ENCODE assay signal across 26 cellular contexts in the genomic region with DNA sequence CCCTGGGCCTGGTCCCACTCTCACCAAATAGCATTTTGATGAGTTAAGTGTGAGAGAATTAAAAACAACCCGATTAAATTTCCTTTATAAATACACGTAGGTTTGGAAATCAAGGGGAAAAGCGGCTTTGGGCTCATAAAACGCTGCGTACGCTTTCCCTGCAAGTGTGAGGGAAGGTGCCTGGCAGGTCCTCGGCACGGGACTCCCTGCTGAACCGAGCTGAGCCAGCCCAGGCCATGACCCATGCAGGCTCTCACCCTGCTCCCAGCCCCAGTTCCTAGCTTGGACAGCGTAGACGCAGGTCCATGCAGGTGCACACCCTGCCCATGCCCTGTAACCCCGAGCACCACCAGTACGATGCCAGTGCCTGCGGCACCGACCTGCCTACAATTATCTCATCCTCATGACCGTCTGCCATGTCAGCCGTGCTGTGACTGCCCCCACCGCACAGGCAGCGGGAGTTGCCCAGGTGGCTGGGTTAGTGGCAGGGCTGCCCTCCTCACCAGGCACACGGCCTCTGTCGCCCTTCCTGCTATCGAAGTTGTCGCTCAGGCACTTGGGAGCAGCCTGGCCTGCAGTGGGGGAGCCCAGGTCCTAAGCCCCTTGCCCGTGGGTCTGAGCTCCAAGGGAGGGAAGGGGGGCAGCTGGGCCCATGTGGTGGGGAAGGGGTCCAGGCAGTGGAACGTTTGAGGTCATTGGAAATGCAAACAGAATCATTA. TPM values are rescaled to one million over a fixed set of nuclear protein-coding genes. Genes with fewer than 3 reads are reported as not detected.
A peak's percentile ranks its signal among the peaks of the same experiment; 100 is the strongest.
DNase-seq lines count a peak whose midpoint lies in the region; ATAC-seq and TF ChIP-seq lines count a peak whose summit lies in the region.
"Had no signal": no experiment of that assay in that cellular context is flagged by ENCODE, and none has a peak within 500 bp of the region (broad histone marks: within the 10 kb centered on the region; RNA-seq: fewer than 3 reads in every experiment).

No MANE protein-coding gene starts in this region.

- H3K36me3 ChIP-seq in right atrium auricular region (no peaks in the 10 kb centered on the region), neuronal stem cell (replicated peaks in 1 of 2; ENCODE audit: control insufficient read depth in 2 of 2, insufficient read depth in 2 of 2, low read length in 2 of 2) (no peaks in the 10 kb centered on the region), upper lobe of right lung (no peaks in the 10 kb centered on the region)
- H3K36me3 ChIP-seq: MG63 had no signal

- peak overlapping the region; percentile 97 for H3K14ac ChIP-seq in neuronal stem cell (ENCODE audit: low read length)
- H3K14ac ChIP-seq in H9 (ENCODE audit: insufficient read depth, low read length): no peak overlapping the region

- no peaks in the 10 kb centered on the region for H3K79me2 ChIP-seq in H9 (ENCODE audit: insufficient read depth, low read length)

- H4K91ac ChIP-seq in neuronal stem cell (ENCODE audit: low read depth, low read length, poor library complexity) (peak overlapping the region; percentile 85), H9 (ENCODE audit: insufficient read length, low read depth, low read length) (no peak overlapping the region)

- intact Hi-C loops in Right ventricle myocardium inferior (cut with DNase I) (no loop called here), Right ventricle myocardium superior (cut with DNase I) (no loop called here), upper lobe of right lung (cut with DNase I) (no loop called here)

- H4K5ac ChIP-seq in H9 (ENCODE audit: insufficient read length, low read depth, low read length): no peak overlapping the region

- H2AK5ac ChIP-seq in neuronal stem cell (ENCODE audit: low read depth, low read length) (peak overlapping the region; percentile 88), H9 (ENCODE audit: insufficient read length, low read length) (no peak overlapping the region)

- no CpG with 5 or more reads among the region's 25 CpGs for WGBS in neuronal stem cell (ENCODE audit: extremely low coverage in 2 of 2, insufficient read length in 2 of 2, insufficient replicate concordance in 1 of 2), 2 donors
- WGBS in H9 (ENCODE audit: extremely low coverage, insufficient read length, low lambda C conversion rate): no CpG with 5 or more reads among the region's 25 CpGs

- no peaks in the 10 kb centered on the region for H3K23me2 ChIP-seq in H9 (ENCODE audit: insufficient read length, low read depth, low read length, poor library complexity, severe bottlenecking)

- H3K36me3 Mint-ChIP-seq in H9 (ENCODE audit: insufficient read depth in 1 of 3, low read depth in 3 of 3): peaks cover 0 to 14% (median 0%) of the 10 kb centered on the region in 3 experiments; a peak in 2 of 7 replicates
- H3K36me3 Mint-ChIP-seq: activated CD4-positive, alpha-beta memory T cell treated with anti-CD3 and anti-CD28 coated beads for 36 hours; activated naive CD4-positive, alpha-beta T cell treated with anti-CD3 and anti-CD28 coated beads, Interleukin-2, amount 50 U/mL, for 72 hours; CD4-positive, CD25-positive, alpha-beta regulatory T cell had no signal

- peak overlapping the region; percentile 89 for H3K23ac ChIP-seq in neuronal stem cell (ENCODE audit: low read depth, low read length, poor library complexity)
- no peak overlapping the region for H3K23ac ChIP-seq in H9 (ENCODE audit: insufficient read length, low read depth, low read length)

- ATAC-seq in Right ventricle myocardium inferior (no peak), Right ventricle myocardium superior (ENCODE audit: poor library complexity) (peak; percentile 43), upper lobe of right lung (no peak), GM21381 (IDR thresholded peaks at IDR 0.05; ENCODE audit: unreplicated experiment) (no peak)
- ATAC-seq: activated naive CD4-positive, alpha-beta T cell treated with anti-CD3 and anti-CD28 coated beads, Interleukin-2, amount 50 U/mL, for 72 hours; HCT116 had no signal

- H2AFZ ChIP-seq in neuronal stem cell (ENCODE audit: low read length) (no peak overlapping the region), H9 (ENCODE audit: low read length) (no peak overlapping the region)

- H3K27me3 Mint-ChIP-seq in H9 (ENCODE audit: low read depth): peaks cover 5% of the 10 kb centered on the region
- H3K27me3 Mint-ChIP-seq: activated CD4-positive, alpha-beta memory T cell treated with anti-CD3 and anti-CD28 coated beads for 36 hours; CD4-positive, CD25-positive, alpha-beta regulatory T cell had no signal

- H2BK5ac ChIP-seq in neuronal stem cell (ENCODE audit: low read length) (peak overlapping the region; percentile 82), H9 (ENCODE audit: insufficient read length, low read length) (no peak overlapping the region)

- H2BK120ac ChIP-seq in neuronal stem cell (ENCODE audit: low read depth, low read length): no peak overlapping the region
- H2BK120ac ChIP-seq in H9 (ENCODE audit: low read depth, low read length, poor library complexity, severe bottlenecking): no peak overlapping the region

- H3K4me1 ChIP-seq in right atrium auricular region: peaks cover 0 to 12% of the 10 kb centered on the region in 2 donors
- H3K4me1 ChIP-seq in neuronal stem cell (ENCODE audit: control insufficient read depth in 2 of 2, insufficient read depth in 1 of 2, low read depth in 1 of 2, low read length in 2 of 2): peaks cover 0 to 2% of the 10 kb centered on the region in 2 donors
- no peaks in the 10 kb centered on the region for H3K4me1 ChIP-seq in upper lobe of right lung
- no peaks in the 10 kb centered on the region for H3K4me1 ChIP-seq in H9 (ENCODE audit: insufficient read depth, low read length)

- H3T11ph ChIP-seq in H9 (ENCODE audit: low read length): no peak overlapping the region

- H3K56ac ChIP-seq in H9 (ENCODE audit: insufficient read length, low read depth, low read length): no peak overlapping the region

- DNase-seq in Right ventricle myocardium inferior (ENCODE audit: missing footprints): peak; percentile 42
- no peak for DNase-seq in right atrium auricular region (ENCODE audit: low spot score)
- DNase-seq in Right ventricle myocardium superior: no peak
- no peak for DNase-seq in neuronal stem cell (ENCODE audit: low spot score)
- DNase-seq in upper lobe of right lung: peak; percentile 49
- DNase-seq in NCI-H1930 (lab: John Stamatoyannopoulos, UW): no peak
- DNase-seq in H9: no peak
- DNase-seq: activated CD4-positive, alpha-beta memory T cell treated with anti-CD3 and anti-CD28 coated beads for 36 hours; activated CD4-positive, CD25-positive, alpha-beta regulatory T cell; CD4-positive, CD25-positive, alpha-beta regulatory T cell; cerebellar nuclear complex; GF-D8; MG63; NCI-H1436 treated with DMSO at 0.1 percent for 48 hours; NCI-H69 had no signal

- no peak overlapping the region for H3K27ac Mint-ChIP-seq in H9
- H3K27ac Mint-ChIP-seq: activated CD4-positive, alpha-beta memory T cell treated with anti-CD3 and anti-CD28 coated beads for 36 hours; activated naive CD4-positive, alpha-beta T cell treated with anti-CD3 and anti-CD28 coated beads, Interleukin-2, amount 50 U/mL, for 72 hours; CD4-positive, CD25-positive, alpha-beta regulatory T cell; T-helper 2 cell treated with Interferon-gamma antibody and Interleukin-4, amounts not matched to agents 5 μg/mL and 100 μg/mL, for 36 hours had no signal

- peaks cover 0 to 5% of the 10 kb centered on the region in 2 experiments; a peak in 1 of 4 replicates for H3K4me1 Mint-ChIP-seq in H9
- H3K4me1 Mint-ChIP-seq: CD4-positive, CD25-positive, alpha-beta regulatory T cell had no signal

- peaks cover 3% of the 10 kb centered on the region for H3K79me1 ChIP-seq in neuronal stem cell (ENCODE audit: low read depth, low read length)
- no peaks in the 10 kb centered on the region for H3K79me1 ChIP-seq in H9 (ENCODE audit: insufficient read depth, low read depth, low read length, poor library complexity, severe bottlenecking)

- H3K9ac ChIP-seq in neuronal stem cell (ENCODE audit: low read depth, low read length, poor library complexity) (peak overlapping the region; percentile 21), H9 (ENCODE audit: extremely low read depth, insufficient read length, low read length) (no peak overlapping the region)

- peak overlapping the region; percentile 76 for H3K4ac ChIP-seq in neuronal stem cell (ENCODE audit: low read length)
- H3K4ac ChIP-seq in H9 (ENCODE audit: low read depth, low read length): no peak overlapping the region

- H3K4me3 ChIP-seq in right atrium auricular region (no peak overlapping the region), neuronal stem cell (ENCODE audit: low read length in 2 of 2) (peak overlapping the region in 1 of 2 donors; percentile 26), upper lobe of right lung (no peak overlapping the region)
- H3K4me3 ChIP-seq: K562, MG63 had no signal

- TF ChIP-seq CTCF in right atrium auricular region (IDR thresholded peaks at IDR 0.05) (no peak), upper lobe of right lung (IDR thresholded peaks at IDR 0.05) (no peak), H9 (conservative IDR thresholded peaks at IDR 0.05) (no peak)

- H3K27ac ChIP-seq in right atrium auricular region: no peak overlapping the region
- no peak overlapping the region for H3K27ac ChIP-seq in neuronal stem cell (replicated peaks; ENCODE audit: low read length)
- no peak overlapping the region for H3K27ac ChIP-seq in upper lobe of right lung
- H3K27ac ChIP-seq in H9 (ENCODE audit: insufficient read length, low read depth, low read length): no peak overlapping the region

- no peaks in the 10 kb centered on the region for H3K27me3 ChIP-seq in right atrium auricular region
- peaks cover 0 to 47% (median 0%) of the 10 kb centered on the region in 3 experiments for H3K27me3 ChIP-seq in neuronal stem cell (ENCODE audit: control insufficient read depth in 3 of 3, insufficient read depth in 3 of 3, low read depth in 1 of 3, low read length in 3 of 3)
- H3K27me3 ChIP-seq in upper lobe of right lung: no peaks in the 10 kb centered on the region
- no peaks in the 10 kb centered on the region for H3K27me3 ChIP-seq in H9 (ENCODE audit: insufficient read depth, low read length)
- H3K27me3 ChIP-seq: MG63 had no signal

- no peak overlapping the region for H2BK20ac ChIP-seq in H9 (ENCODE audit: low read depth, low read length, poor library complexity, severe bottlenecking)

- H3K18ac ChIP-seq in neuronal stem cell (ENCODE audit: low read length) (peak overlapping the region; percentile 87), H9 (ENCODE audit: insufficient read length, low read depth, low read length) (no peak overlapping the region)

- no peaks in the 10 kb centered on the region for H4K20me1 ChIP-seq in H9 (ENCODE audit: control insufficient read depth, insufficient read depth, insufficient read length)

- H2BK12ac ChIP-seq in neuronal stem cell (ENCODE audit: low read length) (peak overlapping the region; percentile 90), H9 (ENCODE audit: insufficient read length, low read depth, low read length) (no peak overlapping the region)

- H3K9me3 Mint-ChIP-seq in H9: peaks cover 0 to 52% of the 10 kb centered on the region in 2 experiments; a peak in 2 of 5 replicates
- H3K9me3 Mint-ChIP-seq: activated CD4-positive, alpha-beta memory T cell treated with anti-CD3 and anti-CD28 coated beads for 36 hours; activated naive CD4-positive, alpha-beta T cell treated with anti-CD3 and anti-CD28 coated beads, Interleukin-2, amount 50 U/mL, for 72 hours; CD4-positive, CD25-positive, alpha-beta regulatory T cell; T-helper 2 cell treated with Interferon-gamma antibody and Interleukin-4, amounts not matched to agents 5 μg/mL and 100 μg/mL, for 36 hours had no signal

- H3K4me2 ChIP-seq in neuronal stem cell (ENCODE audit: insufficient read depth, low read length, poor library complexity, severe bottlenecking) (no peak overlapping the region), H9 (ENCODE audit: insufficient read depth, insufficient read length, low read length) (no peak overlapping the region)

- H3K4me3 Mint-ChIP-seq in H9: no peak overlapping the region
- H3K4me3 Mint-ChIP-seq: activated CD4-positive, alpha-beta memory T cell treated with anti-CD3 and anti-CD28 coated beads for 36 hours; CD4-positive, CD25-positive, alpha-beta regulatory T cell; T-helper 2 cell treated with Interferon-gamma antibody and Interleukin-4, amounts not matched to agents 5 μg/mL and 100 μg/mL, for 36 hours had no signal

- H4K8ac ChIP-seq in neuronal stem cell (ENCODE audit: low read depth, low read length) (no peak overlapping the region), H9 (replicated peaks; ENCODE audit: insufficient read length, low read depth, low read length) (no peak overlapping the region)

- H2BK15ac ChIP-seq in neuronal stem cell (ENCODE audit: low read length) (peak overlapping the region; percentile 85), H9 (ENCODE audit: low read depth, low read length) (no peak overlapping the region)

- H3K9me3 ChIP-seq in right atrium auricular region (no peaks in the 10 kb centered on the region), neuronal stem cell (replicated peaks in 1 of 2; ENCODE audit: control insufficient read depth in 2 of 2, insufficient read depth in 1 of 2, low read depth in 1 of 2, low read length in 2 of 2) (peaks cover 0 to 2% of the 10 kb centered on the region in 2 donors), upper lobe of right lung (no peaks in the 10 kb centered on the region), H9 (ENCODE audit: control insufficient read depth, low read depth, low read length) (peaks cover 67% of the 10 kb centered on the region)
- H3K9me3 ChIP-seq: MG63 had no signal

RNA-seq across cellular contexts. Expression of gene ACTRT2, which starts 41.0 kb away (rescaled TPM):
- total RNA-seq in Right ventricle myocardium inferior: not detected
- total RNA-seq in right atrium auricular region: not detected
- total RNA-seq in Right ventricle myocardium superior: not detected
- 0.29 TPM for polyA plus RNA-seq in neuronal stem cell (2013, experiment 1 of 2)
- 0.29 TPM for polyA plus RNA-seq in neuronal stem cell (2013, experiment 2 of 2)
- not detected for total RNA-seq in upper lobe of right lung
- total RNA-seq in H9 (2021): not detected in 2 replicates
- total RNA-seq: activated CD4-positive, alpha-beta memory T cell treated with anti-CD3 and anti-CD28 coated beads for 36 hours; activated naive CD4-positive, alpha-beta T cell treated with anti-CD3 and anti-CD28 coated beads, Interleukin-2, amount 50 U/mL, for 72 hours; CD4-positive, CD25-positive, alpha-beta regulatory T cell; epithelial cell of proximal tubule; fibroblast of villous mesenchyme; K562; liver; right cardiac atrium; RPMI7951 had no signal
- polyA plus RNA-seq: AG04450; CD4-positive, CD25-positive, alpha-beta regulatory T cell; K562; liver; right cardiac atrium had no signal

Comparison
In these comparisons a context has a peak if more than half of its experiments do, and no peak if none do; other contexts are left out.
1. DNase-seq: peak in Right ventricle myocardium inferior (single experiment) and upper lobe of right lung (single experiment); none in right atrium auricular region (single experiment), Right ventricle myocardium superior (single experiment), neuronal stem cell (single experiment), NCI-H1930 (0 of 2) and H9 (single experiment).